In genomic region chr4:84126061-84126787, GRCh38 we compare ENCODE assay signal across 16 cellular contexts.
DNase-seq lines count a peak whose midpoint lies in the region; ATAC-seq and TF ChIP-seq lines count a peak whose summit lies in the region.
"Had no signal": no experiment of that assay in that cellular context is flagged by ENCODE, and none has a peak within 500 bp of the region (broad histone marks: within the 10 kb centered on the region; RNA-seq: fewer than 3 reads in every experiment).

No MANE protein-coding gene starts in this region.

- no peaks in the 10 kb centered on the region for H3K27me3 Mint-ChIP-seq in activated CD4-positive, alpha-beta memory T cell treated with anti-CD3 and anti-CD28 coated beads, Interleukin-2, amount 10 ng/mL, durations not matched to agents 7 days and 5 days
- no peaks in the 10 kb centered on the region for H3K27me3 Mint-ChIP-seq in T-cell
- H3K27me3 Mint-ChIP-seq: activated CD4-positive, alpha-beta T cell treated with anti-CD3 and anti-CD28 coated beads, Interleukin-2, amount 10 ng/mL, durations not matched to agents 7 days and 5 days had no signal

- CTCF ChIA-PET in activated CD4-positive, alpha-beta memory T cell treated with anti-CD3 and anti-CD28 coated beads, Interleukin-2, amount 10 ng/mL, durations not matched to agents 7 days and 5 days (lab: Charles Lee), result no interaction called here
- CTCF ChIA-PET in T-cell (lab: Charles Lee), result no interaction called here

- no peak overlapping the region for H2BK12ac ChIP-seq in neuronal stem cell (ENCODE audit: low read length)

- intact Hi-C loops in colonic mucosa (cut with DNase I), result no loop called here

- peaks cover 4% of the 10 kb centered on the region for H3K9me3 Mint-ChIP-seq in activated CD4-positive, alpha-beta memory T cell treated with anti-CD3 and anti-CD28 coated beads, Interleukin-2, amount 10 ng/mL, durations not matched to agents 7 days and 5 days
- peaks cover 3 to 11% (median 5%) of the 10 kb centered on the region in 3 donors for H3K9me3 Mint-ChIP-seq in T-cell
- H3K9me3 Mint-ChIP-seq: activated CD4-positive, alpha-beta T cell treated with anti-CD3 and anti-CD28 coated beads, Interleukin-2, amount 10 ng/mL, durations not matched to agents 7 days and 5 days had no signal

- H3K9ac ChIP-seq in colonic mucosa (ENCODE audit: low read depth in 2 of 2, low read length in 2 of 2) (no peak overlapping the region), neuronal stem cell (ENCODE audit: low read depth, low read length, poor library complexity) (no peak overlapping the region)

- no peak for TF ChIP-seq CTCF in colonic mucosa (IDR thresholded peaks at IDR 0.05)

- no peak overlapping the region for H3K4me2 ChIP-seq in neuronal stem cell (ENCODE audit: insufficient read depth, low read length, poor library complexity, severe bottlenecking)

- H3K27me3 ChIP-seq in colonic mucosa (no peaks in the 10 kb centered on the region), neuronal stem cell (ENCODE audit: control insufficient read depth in 3 of 3, insufficient read depth in 3 of 3, low read depth in 1 of 3, low read length in 3 of 3) (no peaks in the 10 kb centered on the region)

- no peak overlapping the region for H3K18ac ChIP-seq in neuronal stem cell (ENCODE audit: low read length)

- H3K9me3 ChIP-seq in colonic mucosa (no peaks in the 10 kb centered on the region), neuronal stem cell (replicated peaks in 1 of 2; ENCODE audit: control insufficient read depth in 2 of 2, insufficient read depth in 1 of 2, low read depth in 1 of 2, low read length in 2 of 2) (no peaks in the 10 kb centered on the region)

- H2AFZ ChIP-seq in neuronal stem cell (ENCODE audit: low read length), result peak overlapping the region; percentile 3

- no peak overlapping the region for H3K14ac ChIP-seq in neuronal stem cell (ENCODE audit: low read length)

- no peak overlapping the region for H2BK120ac ChIP-seq in neuronal stem cell (ENCODE audit: low read depth, low read length)

- DNase-seq in DMS153 (lab: John Stamatoyannopoulos, UW) (peak; percentile 17), DMS153 treated with DMSO at 0.1 percent for 48 hours (lab: John Stamatoyannopoulos, UW; ENCODE audit: unreplicated experiment) (no peak), NCI-H2081 treated with DMSO at 0.1 percent for 48 hours (lab: John Stamatoyannopoulos, UW) (peak; percentile 49), colonic mucosa (no peak), neuronal stem cell (ENCODE audit: low spot score) (no peak), T-cell (no peak)
- DNase-seq in activated CD4-positive, alpha-beta memory T cell treated with anti-CD3 and anti-CD28 coated beads, Interleukin-2, amount 10 ng/mL, durations not matched to agents 7 days and 5 days, result no peak
- DNase-seq: activated CD4-positive, alpha-beta T cell treated with anti-CD3 and anti-CD28 coated beads, Interleukin-2, amount 10 ng/mL, durations not matched to agents 7 days and 5 days; activated CD8-positive, alpha-beta memory T cell treated with anti-CD3 and anti-CD28 coated beads, Interleukin-2, amount 50 U/mL, for 48 hours; activated gamma-delta T cell treated with Interleukin-2 at 50 U/mL for 16 hours; cerebellar nuclear complex; kidney glomerular epithelial cell; stimulated activated CD4-positive, alpha-beta T cell treated with anti-CD3 and anti-CD28 coated beads, Interleukin-12 subunit alpha, Interleukin-12 subunit beta, amount 100 ng/mL, for 4 hours; T-helper 1 cell had no signal

- H3K4me1 ChIP-seq in colonic mucosa, result no peaks in the 10 kb centered on the region
- H3K4me1 ChIP-seq in neuronal stem cell (ENCODE audit: control insufficient read depth in 2 of 2, insufficient read depth in 1 of 2, low read depth in 1 of 2, low read length in 2 of 2), result no peaks in the 10 kb centered on the region

- 100% methylated on average over 1 of the region's 5 CpGs; no CpG with 5 or more reads in 1 of the 2 donors for WGBS in neuronal stem cell (ENCODE audit: extremely low coverage in 2 of 2, insufficient read length in 2 of 2, insufficient replicate concordance in 1 of 2), 2 donors

- no peak overlapping the region for H3K4me3 Mint-ChIP-seq in activated CD4-positive, alpha-beta memory T cell treated with anti-CD3 and anti-CD28 coated beads, Interleukin-2, amount 10 ng/mL, durations not matched to agents 7 days and 5 days
- H3K4me3 Mint-ChIP-seq in T-cell, result no peak overlapping the region
- H3K4me3 Mint-ChIP-seq: activated CD4-positive, alpha-beta T cell treated with anti-CD3 and anti-CD28 coated beads, Interleukin-2, amount 10 ng/mL, durations not matched to agents 7 days and 5 days had no signal

- no peak overlapping the region for H4K91ac ChIP-seq in neuronal stem cell (ENCODE audit: low read depth, low read length, poor library complexity)

- H3K36me3 Mint-ChIP-seq in activated CD4-positive, alpha-beta memory T cell treated with anti-CD3 and anti-CD28 coated beads, Interleukin-2, amount 10 ng/mL, durations not matched to agents 7 days and 5 days (ENCODE audit: low read depth), result no peaks in the 10 kb centered on the region
- H3K36me3 Mint-ChIP-seq in T-cell, result no peaks in the 10 kb centered on the region

- no peak overlapping the region for H3K4ac ChIP-seq in neuronal stem cell (ENCODE audit: low read length)

- no peak overlapping the region for H4K8ac ChIP-seq in neuronal stem cell (ENCODE audit: low read depth, low read length)

- POLR2A ChIA-PET in activated CD4-positive, alpha-beta memory T cell treated with anti-CD3 and anti-CD28 coated beads, Interleukin-2, amount 10 ng/mL, durations not matched to agents 7 days and 5 days (lab: Charles Lee), result no interaction called here
- POLR2A ChIA-PET in T-cell (lab: Charles Lee), result no interaction called here

- no peak overlapping the region for H3K23ac ChIP-seq in neuronal stem cell (ENCODE audit: low read depth, low read length, poor library complexity)

- peak overlapping the region; percentile 10 for H3K4me3 ChIP-seq in colonic mucosa
- no peak overlapping the region for H3K4me3 ChIP-seq in neuronal stem cell (ENCODE audit: low read length in 2 of 2)

- H3K79me1 ChIP-seq in neuronal stem cell (ENCODE audit: low read depth, low read length), result no peaks in the 10 kb centered on the region

- H3K36me3 ChIP-seq in colonic mucosa, result no peaks in the 10 kb centered on the region
- no peaks in the 10 kb centered on the region for H3K36me3 ChIP-seq in neuronal stem cell (replicated peaks in 1 of 2; ENCODE audit: control insufficient read depth in 2 of 2, insufficient read depth in 2 of 2, low read length in 2 of 2)

- ATAC-seq in T-cell (replicated peaks in 1 of 4) (no peak), GM18502 (IDR thresholded peaks at IDR 0.05; ENCODE audit: poor library complexity, unreplicated experiment) (no peak)

- no peak overlapping the region for H2AK5ac ChIP-seq in neuronal stem cell (ENCODE audit: low read depth, low read length)

- H3K4me1 Mint-ChIP-seq in activated CD4-positive, alpha-beta memory T cell treated with anti-CD3 and anti-CD28 coated beads, Interleukin-2, amount 10 ng/mL, durations not matched to agents 7 days and 5 days, result no peaks in the 10 kb centered on the region
- no peaks in the 10 kb centered on the region for H3K4me1 Mint-ChIP-seq in T-cell
- H3K4me1 Mint-ChIP-seq: activated CD4-positive, alpha-beta T cell treated with anti-CD3 and anti-CD28 coated beads, Interleukin-2, amount 10 ng/mL, durations not matched to agents 7 days and 5 days had no signal

- H3K27ac ChIP-seq in colonic mucosa (no peak overlapping the region), neuronal stem cell (replicated peaks; ENCODE audit: low read length) (no peak overlapping the region)
- H3K27ac ChIP-seq: 22Rv1 had no signal

- H2BK5ac ChIP-seq in neuronal stem cell (ENCODE audit: low read length), result no peak overlapping the region

- H3K27ac Mint-ChIP-seq in activated CD4-positive, alpha-beta memory T cell treated with anti-CD3 and anti-CD28 coated beads, Interleukin-2, amount 10 ng/mL, durations not matched to agents 7 days and 5 days, result no peak overlapping the region
- no peak overlapping the region for H3K27ac Mint-ChIP-seq in T-cell
- H3K27ac Mint-ChIP-seq: activated CD4-positive, alpha-beta T cell treated with anti-CD3 and anti-CD28 coated beads, Interleukin-2, amount 10 ng/mL, durations not matched to agents 7 days and 5 days had no signal

- H2BK15ac ChIP-seq in neuronal stem cell (ENCODE audit: low read length), result no peak overlapping the region

Comparison
In these comparisons a context has a peak if more than half of its experiments do, and no peak if none do; other contexts are left out.
1. DNase-seq: peak in DMS153 (single experiment) and NCI-H2081 treated with DMSO at 0.1 percent for 48 hours (single experiment); none in DMS153 treated with DMSO at 0.1 percent for 48 hours (single experiment), colonic mucosa (single experiment), neuronal stem cell (single experiment), activated CD4-positive, alpha-beta memory T cell treated with anti-CD3 and anti-CD28 coated beads, Interleukin-2, amount 10 ng/mL, durations not matched to agents 7 days and 5 days (single experiment) and T-cell (0 of 34).